In the genomic region with DNA sequence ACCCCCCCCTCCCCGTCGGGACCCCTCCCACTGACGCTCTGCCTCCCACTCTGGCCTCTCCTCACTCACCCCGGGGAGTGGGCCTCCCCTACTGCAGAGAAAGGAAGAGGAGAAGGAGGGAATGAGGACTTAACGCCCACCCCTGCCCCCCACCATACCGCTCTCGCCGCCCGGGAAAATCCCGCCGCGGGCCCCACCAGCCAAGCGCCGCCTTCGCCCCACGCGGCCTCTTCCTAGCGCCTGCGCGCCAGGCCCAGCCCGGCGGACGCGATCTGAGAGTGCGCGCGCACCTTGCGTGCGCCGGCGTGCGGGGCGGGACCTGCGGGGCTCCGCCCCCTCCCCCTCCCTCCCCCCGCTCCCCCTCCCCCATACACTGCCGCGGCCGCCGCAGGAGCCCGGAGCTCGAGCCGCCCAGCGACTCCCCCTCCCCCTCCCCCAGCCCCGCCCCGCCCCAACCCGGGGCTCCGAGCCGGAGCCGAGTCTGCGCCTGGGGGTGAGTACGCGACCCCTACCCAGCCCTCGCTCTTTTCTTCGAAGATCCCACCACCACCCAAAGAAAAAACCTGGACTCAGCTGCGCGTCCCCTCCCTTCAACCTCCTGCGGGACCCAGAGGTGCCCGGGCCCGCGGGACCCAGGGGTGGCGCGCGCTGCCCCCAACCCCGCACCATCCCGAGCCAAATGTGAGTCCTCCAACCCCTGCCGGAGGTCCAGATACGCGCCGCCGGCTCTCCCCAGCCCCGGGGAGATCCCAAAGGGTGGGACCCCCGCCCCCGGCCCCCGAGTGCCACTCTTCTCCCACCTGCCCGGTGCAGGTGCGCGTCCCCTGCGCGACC, we compare ENCODE assay signal across 8 cellular contexts. TPM values are rescaled to one million over a fixed set of nuclear protein-coding genes. Genes with fewer than 3 reads are reported as not detected.
DNase-seq lines count a peak whose midpoint lies in the region; ATAC-seq, FAIRE-seq and TF ChIP-seq lines count a peak whose summit lies in the region.

MRPL14 (minus strand) TSS at position 267 of the 834 bp plus-strand sequence. CDS start 10,841 bp downstream, outside the sequence.
TMEM63B (plus strand) TSS at position 369 of the 834 bp plus-strand sequence. CDS start 7,031 bp downstream, outside the sequence.

- FAIRE-seq in keratinocyte (lab: Jason Lieb, UNC) = no peak

- peak; percentile 64 for DNase-seq in NCI-H2107 (lab: John Stamatoyannopoulos, UW)
- no peak for DNase-seq in NCI-H2107 treated with DMSO at 0.1 percent for 48 hours (lab: John Stamatoyannopoulos, UW; ENCODE audit: unreplicated experiment)
- DNase-seq in NCI-H2227 (lab: John Stamatoyannopoulos, UW; ENCODE audit: unreplicated experiment) = peak; percentile 91
- DNase-seq in central memory CD4-positive, alpha-beta T cell = peak; percentile 89
- no peak for DNase-seq in keratinocyte (ENCODE audit: low read depth, low spot score)
- DNase-seq in stimulated activated CD4-positive, alpha-beta T cell treated with anti-CD3 and anti-CD28 coated beads, Interleukin-12 subunit alpha, Interleukin-12 subunit beta, amount 100 ng/mL, for 48 hours (ENCODE audit: low read depth in 2 of 3, low spot score in 1 of 3) = peak; percentile 78 to 88 (median 80)

- peaks cover 13% of the 10 kb centered on the region for H4K20me1 ChIP-seq in keratinocyte (ENCODE audit: control insufficient read depth, extremely low read depth, insufficient read depth, low read length)

- TF ChIP-seq CTCF in keratinocyte (optimal IDR thresholded peaks at IDR 0.05 in 1 of 3, IDR thresholded peaks at IDR 0.05 in 1 of 3, conservative IDR thresholded peaks at IDR 0.05 in 1 of 3; ENCODE audit: extremely low read depth in 1 of 3, insufficient read depth in 2 of 3, low read length in 3 of 3) = no peak

- H3K27me3 ChIP-seq in keratinocyte (ENCODE audit: control insufficient read depth, extremely low read depth, insufficient read depth, low read length) = no peaks in the 10 kb centered on the region

- no peaks in the 10 kb centered on the region for H3K9me3 ChIP-seq in keratinocyte (ENCODE audit: control insufficient read depth, low read depth, low read length)

- peak within 1 kb of the TSS; percentile 90 for H3K9ac ChIP-seq in keratinocyte (ENCODE audit: control insufficient read depth, extremely low read depth, insufficient read depth, low read length)

- peaks cover 90% of the 10 kb centered on the region for H3K79me2 ChIP-seq in keratinocyte (ENCODE audit: control insufficient read depth, insufficient read depth, low read length)

- H3K4me3 ChIP-seq in keratinocyte (ENCODE audit: control insufficient read depth in 2 of 3, extremely low read depth in 1 of 3, insufficient read depth in 2 of 3, low read depth in 1 of 3, low read length in 3 of 3) = peak within 1 kb of the TSS; percentile 84 to 96 (median 85)

- peaks cover 4 to 12% of the 10 kb centered on the region in 2 experiments for H3K36me3 ChIP-seq in keratinocyte (ENCODE audit: control insufficient read depth in 2 of 2, extremely low read depth in 1 of 2, insufficient read depth in 2 of 2, low read length in 2 of 2)

- ATAC-seq in HG02981 (IDR thresholded peaks at IDR 0.05; ENCODE audit: unreplicated experiment) = peak; percentile 65
- peak; percentile 78 to 81 for ATAC-seq in activated CD4-positive, CD25-positive, alpha-beta regulatory T cell treated with anti-CD3 and anti-CD28 coated beads, Interleukin-2, amount 50 U/mL, for 24 hours

- peak within 1 kb of the TSS; percentile 88 for H3K4me2 ChIP-seq in keratinocyte (ENCODE audit: control insufficient read depth, extremely low read depth, insufficient read depth, low read depth, low read length)

- H3K9me1 ChIP-seq in keratinocyte (ENCODE audit: control insufficient read depth, extremely low read depth, insufficient read depth, low read length) = no peaks in the 10 kb centered on the region

- H3K4me1 ChIP-seq in keratinocyte (ENCODE audit: control insufficient read depth, extremely low read depth, insufficient read depth, low read length) = peaks cover 54% of the 10 kb centered on the region

- peak within 1 kb of the TSS; percentile 89 for H3K27ac ChIP-seq in keratinocyte (ENCODE audit: control insufficient read depth, insufficient read depth, low read length)

- H2AFZ ChIP-seq in keratinocyte (ENCODE audit: control insufficient read depth, low read length) = no peak within 1 kb of the TSS

- dilution Hi-C loops in keratinocyte (cut with MboI; ENCODE audit: extremely low pct_ligation_motif_present, low sequenced_read_pairs) = no loop called here

RNA-seq across cellular contexts. Expression of gene MRPL14, which starts in this region (rescaled TPM):
- 103 to 136 TPM (median 133 TPM) in 3 replicates for polyA plus RNA-seq in keratinocyte
- 45.9 TPM for polyA plus RNA-seq in keratinocyte (2011; ENCODE audit: low read depth)
- polyA plus RNA-seq in keratinocyte (2011; cell fraction: cytosol; rRNA removed) = 88.9 and 109 TPM in 2 replicates
- polyA plus RNA-seq in keratinocyte (2011; cell fraction: nucleus; rRNA removed) = 49.1 and 53.5 TPM in 2 replicates
- 77.7 and 139 TPM in 2 replicates for polyA plus RNA-seq in keratinocyte (2012; ENCODE audit: low replicate concordance)
- polyA minus RNA-seq in keratinocyte = 33.2 to 34.7 TPM (median 34.0 TPM) in 3 replicates
- 33.4 TPM for polyA minus RNA-seq in keratinocyte (2011; cell fraction: cytosol; rRNA and poly(A)+ RNA removed)
- 12.3 and 12.7 TPM in 2 replicates for polyA minus RNA-seq in keratinocyte (2011; cell fraction: nucleus; rRNA and poly(A)+ RNA removed)

RNA-seq across cellular contexts. Expression of gene TMEM63B, which starts in this region (rescaled TPM):
- polyA plus RNA-seq in keratinocyte = 64.8 to 110 TPM (median 80.8 TPM) in 3 replicates
- 28.5 TPM for polyA plus RNA-seq in keratinocyte (2011; ENCODE audit: low read depth)
- 66.2 and 76.7 TPM in 2 replicates for polyA plus RNA-seq in keratinocyte (2011; cell fraction: cytosol; rRNA removed)
- 203 and 247 TPM in 2 replicates for polyA plus RNA-seq in keratinocyte (2011; cell fraction: nucleus; rRNA removed)
- polyA plus RNA-seq in keratinocyte (2012; ENCODE audit: low replicate concordance) = 54.7 and 68.7 TPM in 2 replicates
- 151 to 266 TPM (median 170 TPM) in 3 replicates for polyA minus RNA-seq in keratinocyte
- 121 TPM for polyA minus RNA-seq in keratinocyte (2011; cell fraction: cytosol; rRNA and poly(A)+ RNA removed)
- 107 and 122 TPM in 2 replicates for polyA minus RNA-seq in keratinocyte (2011; cell fraction: nucleus; rRNA and poly(A)+ RNA removed)

Comparison
In these comparisons a context has a peak if more than half of its experiments do, and no peak if none do; other contexts are left out.
1. DNase-seq: peak in NCI-H2107 (single experiment), NCI-H2227 (single experiment), central memory CD4-positive, alpha-beta T cell (single experiment) and stimulated activated CD4-positive, alpha-beta T cell treated with anti-CD3 and anti-CD28 coated beads, Interleukin-12 subunit alpha, Interleukin-12 subunit beta, amount 100 ng/mL, for 48 hours (3 of 3); none in NCI-H2107 treated with DMSO at 0.1 percent for 48 hours (single experiment) and keratinocyte (single experiment).